8 cellular contexts compared by ENCODE assay signal in the genomic region with DNA sequence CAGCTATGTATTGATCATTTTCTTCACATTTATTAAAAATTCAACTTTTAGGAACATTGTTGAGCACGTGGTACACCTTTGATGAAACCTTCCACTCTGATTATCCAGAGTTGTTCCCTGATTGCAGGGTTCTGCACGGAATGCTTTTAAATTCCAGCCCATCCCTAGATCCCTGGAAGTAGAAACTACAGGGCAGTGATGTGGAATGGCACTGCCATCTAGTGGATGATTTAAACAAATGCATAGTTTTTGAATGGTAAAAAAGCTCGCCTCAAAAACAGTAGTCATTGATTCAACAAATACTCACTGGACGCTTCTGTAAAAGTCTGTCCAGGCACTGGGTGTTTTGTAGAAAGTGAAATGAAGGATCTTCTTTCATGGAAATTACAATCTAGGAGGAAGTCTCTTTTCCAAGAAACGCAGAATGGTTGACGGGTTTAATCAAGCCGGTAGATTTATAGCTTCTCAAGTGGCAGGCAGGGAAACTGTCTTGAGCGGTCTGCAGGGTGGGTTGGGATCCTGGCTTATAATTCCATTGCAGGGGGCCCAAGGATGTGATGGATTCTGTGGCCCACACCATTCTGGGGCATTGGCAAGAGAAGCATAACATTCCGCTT.
A peak's percentile ranks its signal among the peaks of the same experiment; 100 is the strongest.
DNase-seq lines count a peak whose midpoint lies in the region; ATAC-seq and TF ChIP-seq lines count a peak whose summit lies in the region.

No MANE protein-coding gene starts in this region.

- CTCF ChIA-PET in HCT116 (lab: Charles Lee): interaction anchor here (0.6 to 3.8 kb wide), 32 partner anchors 8 to 278 kb away, joined by 3 to 128 read pairs (median 5); a partner anchor contains a TSS

- POLR2A ChIA-PET in HCT116 (lab: Charles Lee): interaction anchor here (0.6 to 1.3 kb wide), 3 partner anchors 175 to 522 kb away, joined by 3 to 5 read pairs (median 5); no protein-coding TSS in a partner anchor

- H3K27me3 ChIP-seq in HCT116 (ENCODE audit: insufficient read depth, low read length): no peaks in the 10 kb centered on the region
- no peaks in the 10 kb centered on the region for H3K27me3 ChIP-seq in OCI-LY3 (ENCODE audit: low read depth, low read length)
- no peaks in the 10 kb centered on the region for H3K27me3 ChIP-seq in right lobe of liver

- H3K4me3 ChIP-seq in HCT116 (replicated peaks in 1 of 2; ENCODE audit: low read depth in 1 of 2, low read length in 2 of 2) (no peak overlapping the region), OCI-LY3 (ENCODE audit: low read length) (no peak overlapping the region), coronary artery (no peak overlapping the region), right lobe of liver (no peak overlapping the region)

- H3K4me1 ChIP-seq in HCT116 (ENCODE audit: control insufficient read depth in 1 of 2, insufficient read depth in 2 of 2, low read length in 2 of 2) (peaks cover 6 to 10% of the 10 kb centered on the region in 2 experiments; a peak in 1 of 4 replicates), OCI-LY3 (ENCODE audit: low read length) (no peaks in the 10 kb centered on the region), right lobe of liver (no peaks in the 10 kb centered on the region)

- H3K27ac ChIP-seq in HCT116 (ENCODE audit: low read depth, low read length) (no peak overlapping the region), OCI-LY3 (ENCODE audit: low read length) (no peak overlapping the region), coronary artery (no peak overlapping the region), right lobe of liver (no peak overlapping the region)

- peak; percentile 18 for DNase-seq in COR-L47 (lab: John Stamatoyannopoulos, UW)
- no peak for DNase-seq in HCT116 (ENCODE audit: low read depth, low spot score)
- DNase-seq in coronary artery (ENCODE audit: low spot score): no peak
- DNase-seq in right lobe of liver: no peak
- DNase-seq in NCI-H2081 treated with DMSO at 0.1 percent for 48 hours (lab: John Stamatoyannopoulos, UW): no peak

- TF ChIP-seq CTCF in HCT116 (IDR thresholded peaks at IDR 0.05 in 2 of 3, conservative IDR thresholded peaks at IDR 0.05 in 1 of 3; ENCODE audit: borderline replicate concordance in 1 of 3, insufficient read depth in 1 of 3, low read depth in 2 of 3, low read length in 2 of 3) (peak; percentile 59 to 84 (median 80)), OCI-LY3 (IDR thresholded peaks at IDR 0.05; ENCODE audit: low read depth, low read length) (peak; percentile 73), coronary artery (IDR thresholded peaks at IDR 0.05) (peak; percentile 74), right lobe of liver (IDR thresholded peaks at IDR 0.05) (peak; percentile 73 to 87 (median 79))

- RAD21 ChIA-PET in HCT116 (lab: Charles Lee; ENCODE audit: low non-redundant PET in 1 of 2, low total read pairs in 2 of 2, uncharacterized antibody in 2 of 2, unreplicated experiment in 2 of 2): interaction anchor here (0.6 to 2.1 kb wide), 10 partner anchors 21 to 272 kb away, joined by 3 to 15 read pairs (median 5); no protein-coding TSS in a partner anchor

- H3K9ac ChIP-seq in HCT116 (ENCODE audit: low read length) (no peak overlapping the region), OCI-LY3 (ENCODE audit: low read length) (no peak overlapping the region)

- H3K79me2 ChIP-seq in HCT116 (ENCODE audit: insufficient read depth, low read length) (no peaks in the 10 kb centered on the region), OCI-LY3 (ENCODE audit: low read length) (no peaks in the 10 kb centered on the region)

- H4K20me1 ChIP-seq in HCT116 (ENCODE audit: insufficient read depth) (no peaks in the 10 kb centered on the region), OCI-LY3 (ENCODE audit: insufficient read depth, low read length) (no peaks in the 10 kb centered on the region)

- H2AFZ ChIP-seq in HCT116 (ENCODE audit: low read depth, low read length, poor library complexity, severe bottlenecking) (no peak overlapping the region), OCI-LY3 (ENCODE audit: low read depth, low read length) (no peak overlapping the region)

- intact Hi-C loops in HCT116 (cut with micrococcal nuclease): loop anchor here (1.0 to 10.0 kb wide), 5 partner anchors 140 to 734 kb away; no protein-coding TSS in a partner anchor
- intact Hi-C loops in right lobe of liver (cut with DNase I): no loop called here

- 46% methylated on average over 8 of the region's 9 CpGs for WGBS in right lobe of liver (ENCODE audit: insufficient coverage, low coverage, low lambda C conversion rate, missing lambda C conversion rate)

- H3K4me2 ChIP-seq in HCT116 (ENCODE audit: low read length): no peak overlapping the region
- H3K4me2 ChIP-seq in OCI-LY3 (ENCODE audit: low read length): no peak overlapping the region

- TF ChIP-seq RAD21 in HCT116 (IDR thresholded peaks at IDR 0.05; ENCODE audit: low read depth): peak; percentile 82

- H3K36me3 ChIP-seq in HCT116 (ENCODE audit: control insufficient read depth in 1 of 2, insufficient read depth in 2 of 2, low read length in 2 of 2): no peaks in the 10 kb centered on the region
- H3K36me3 ChIP-seq in OCI-LY3 (replicated peaks; ENCODE audit: low read depth, low read length): no peaks in the 10 kb centered on the region
- no peaks in the 10 kb centered on the region for H3K36me3 ChIP-seq in right lobe of liver

- BruUV-seq in HCT116 (replicated peaks; lab: Mats Ljungman, UMichigan): no TSS peak

- H3K9me2 ChIP-seq in HCT116 (ENCODE audit: insufficient read depth): no peaks in the 10 kb centered on the region

- TF ChIP-seq POLR2A in HCT116 (IDR thresholded peaks at IDR 0.05; ENCODE audit: borderline replicate concordance, extremely low read depth, insufficient read depth, insufficient read length) (no peak), right lobe of liver (IDR thresholded peaks at IDR 0.05) (no peak)

- peak; percentile 78 for ATAC-seq in HCT116
- peak; percentile 83 to 92 (median 86) for ATAC-seq in right lobe of liver
- ATAC-seq in GM21619 (IDR thresholded peaks at IDR 0.05; ENCODE audit: unreplicated experiment): no peak
- ATAC-seq in GM18517 (IDR thresholded peaks at IDR 0.05; ENCODE audit: unreplicated experiment): no peak

- no peaks in the 10 kb centered on the region for H3K9me3 ChIP-seq in HCT116 (ENCODE audit: control insufficient read depth in 1 of 2, insufficient read depth in 1 of 2, low read depth in 1 of 2, low read length in 2 of 2)
- no peaks in the 10 kb centered on the region for H3K9me3 ChIP-seq in OCI-LY3 (ENCODE audit: insufficient read depth, low read length)
- H3K9me3 ChIP-seq in right lobe of liver: no peaks in the 10 kb centered on the region

TF ChIP-seq in HCT116, 20 proteins besides CTCF, POLR2A, EP300 and RAD21 (continues in another document):
- TF ChIP-seq EZH2phosphoT487 (IDR thresholded peaks at IDR 0.05; ENCODE audit: borderline replicate concordance): no peak
- no peak for TF ChIP-seq ZFX (IDR thresholded peaks at IDR 0.05)
- TF ChIP-seq, protein P1, sequence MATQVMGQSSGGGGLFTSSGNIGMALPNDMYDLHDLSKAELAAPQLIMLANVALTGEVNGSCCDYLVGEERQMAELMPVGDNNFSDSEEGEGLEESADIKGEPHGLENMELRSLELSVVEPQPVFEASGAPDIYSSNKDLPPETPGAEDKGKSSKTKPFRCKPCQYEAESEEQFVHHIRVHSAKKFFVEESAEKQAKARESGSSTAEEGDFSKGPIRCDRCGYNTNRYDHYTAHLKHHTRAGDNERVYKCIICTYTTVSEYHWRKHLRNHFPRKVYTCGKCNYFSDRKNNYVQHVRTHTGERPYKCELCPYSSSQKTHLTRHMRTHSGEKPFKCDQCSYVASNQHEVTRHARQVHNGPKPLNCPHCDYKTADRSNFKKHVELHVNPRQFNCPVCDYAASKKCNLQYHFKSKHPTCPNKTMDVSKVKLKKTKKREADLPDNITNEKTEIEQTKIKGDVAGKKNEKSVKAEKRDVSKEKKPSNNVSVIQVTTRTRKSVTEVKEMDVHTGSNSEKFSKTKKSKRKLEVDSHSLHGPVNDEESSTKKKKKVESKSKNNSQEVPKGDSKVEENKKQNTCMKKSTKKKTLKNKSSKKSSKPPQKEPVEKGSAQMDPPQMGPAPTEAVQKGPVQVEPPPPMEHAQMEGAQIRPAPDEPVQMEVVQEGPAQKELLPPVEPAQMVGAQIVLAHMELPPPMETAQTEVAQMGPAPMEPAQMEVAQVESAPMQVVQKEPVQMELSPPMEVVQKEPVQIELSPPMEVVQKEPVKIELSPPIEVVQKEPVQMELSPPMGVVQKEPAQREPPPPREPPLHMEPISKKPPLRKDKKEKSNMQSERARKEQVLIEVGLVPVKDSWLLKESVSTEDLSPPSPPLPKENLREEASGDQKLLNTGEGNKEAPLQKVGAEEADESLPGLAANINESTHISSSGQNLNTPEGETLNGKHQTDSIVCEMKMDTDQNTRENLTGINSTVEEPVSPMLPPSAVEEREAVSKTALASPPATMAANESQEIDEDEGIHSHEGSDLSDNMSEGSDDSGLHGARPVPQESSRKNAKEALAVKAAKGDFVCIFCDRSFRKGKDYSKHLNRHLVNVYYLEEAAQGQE (IDR thresholded peaks at IDR 0.05; ENCODE audit: low read depth): no peak
- no peak for TF ChIP-seq FOSL1 (IDR thresholded peaks at IDR 0.05; ENCODE audit: low read depth)
- no peak for TF ChIP-seq CBX3 (IDR thresholded peaks at IDR 0.05; ENCODE audit: low read depth)
- TF ChIP-seq, protein P2, sequence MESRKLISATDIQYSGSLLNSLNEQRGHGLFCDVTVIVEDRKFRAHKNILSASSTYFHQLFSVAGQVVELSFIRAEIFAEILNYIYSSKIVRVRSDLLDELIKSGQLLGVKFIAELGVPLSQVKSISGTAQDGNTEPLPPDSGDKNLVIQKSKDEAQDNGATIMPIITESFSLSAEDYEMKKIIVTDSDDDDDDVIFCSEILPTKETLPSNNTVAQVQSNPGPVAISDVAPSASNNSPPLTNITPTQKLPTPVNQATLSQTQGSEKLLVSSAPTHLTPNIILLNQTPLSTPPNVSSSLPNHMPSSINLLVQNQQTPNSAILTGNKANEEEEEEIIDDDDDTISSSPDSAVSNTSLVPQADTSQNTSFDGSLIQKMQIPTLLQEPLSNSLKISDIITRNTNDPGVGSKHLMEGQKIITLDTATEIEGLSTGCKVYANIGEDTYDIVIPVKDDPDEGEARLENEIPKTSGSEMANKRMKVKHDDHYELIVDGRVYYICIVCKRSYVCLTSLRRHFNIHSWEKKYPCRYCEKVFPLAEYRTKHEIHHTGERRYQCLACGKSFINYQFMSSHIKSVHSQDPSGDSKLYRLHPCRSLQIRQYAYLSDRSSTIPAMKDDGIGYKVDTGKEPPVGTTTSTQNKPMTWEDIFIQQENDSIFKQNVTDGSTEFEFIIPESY (IDR thresholded peaks at IDR 0.05; ENCODE audit: extremely low read depth, insufficient replicate concordance, low read length): no peak
- TF ChIP-seq, protein P3, sequence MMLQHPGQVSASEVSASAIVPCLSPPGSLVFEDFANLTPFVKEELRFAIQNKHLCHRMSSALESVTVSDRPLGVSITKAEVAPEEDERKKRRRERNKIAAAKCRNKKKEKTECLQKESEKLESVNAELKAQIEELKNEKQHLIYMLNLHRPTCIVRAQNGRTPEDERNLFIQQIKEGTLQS (IDR thresholded peaks at IDR 0.05): no peak
- TF ChIP-seq, protein P4, sequence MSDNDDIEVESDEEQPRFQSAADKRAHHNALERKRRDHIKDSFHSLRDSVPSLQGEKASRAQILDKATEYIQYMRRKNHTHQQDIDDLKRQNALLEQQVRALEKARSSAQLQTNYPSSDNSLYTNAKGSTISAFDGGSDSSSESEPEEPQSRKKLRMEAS (IDR thresholded peaks at IDR 0.05): no peak

Comparison
In these comparisons a context has a peak if more than half of its experiments do, and no peak if none do; other contexts are left out.
1. ATAC-seq: peak in HCT116 (single experiment) and right lobe of liver (4 of 4); none in GM21619 (single experiment) and GM18517 (single experiment).
2. Peak in every context shown above with its lines, with median percentiles within 50 percentile points of each other: CTCF ChIP-seq.